In the genomic region with DNA sequence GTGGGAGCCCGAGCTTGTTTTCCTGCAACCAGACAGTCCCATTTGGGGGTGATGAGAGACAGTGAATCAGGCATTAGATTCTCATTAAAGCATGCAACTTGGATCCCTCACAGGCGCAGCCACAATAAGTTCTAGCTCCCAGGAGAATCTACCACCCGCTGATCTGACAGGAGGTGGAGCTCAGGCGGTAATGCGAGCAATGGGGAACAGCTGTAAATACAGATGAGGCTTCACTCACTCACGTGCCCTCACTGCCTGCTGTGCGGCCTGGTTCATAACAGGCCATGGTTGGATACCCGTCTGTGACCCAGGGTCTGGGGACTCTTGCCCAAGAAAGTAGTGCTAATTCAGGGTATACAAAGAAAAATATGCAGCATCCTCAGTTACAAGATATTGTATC, we compare ENCODE assay signal across 22 cellular contexts.
DNase-seq lines count a peak whose midpoint lies in the region; FAIRE-seq and TF ChIP-seq lines count a peak whose summit lies in the region.
"Had no signal": no experiment of that assay in that cellular context is flagged by ENCODE, and none has a peak within 500 bp of the region (broad histone marks: within the 10 kb centered on the region; RNA-seq: fewer than 3 reads in every experiment).

No MANE protein-coding gene starts in this region.

- POLR2A ChIA-PET in A673 (lab: Charles Lee; ENCODE audit: low non-redundant PET): no interaction called here
- POLR2A ChIA-PET in H1 (lab: Charles Lee; ENCODE audit: partially characterized antibody): no interaction called here

- no peak for TF ChIP-seq RAD21 in H1 (IDR thresholded peaks at IDR 0.05 in 1 of 2, conservative IDR thresholded peaks at IDR 0.05 in 1 of 2; ENCODE audit: low read depth in 2 of 2, low read length in 2 of 2)

- H3K27ac ChIP-seq in A673 (ENCODE audit: low read depth, low read length, poor library complexity, severe bottlenecking): no peak overlapping the region
- no peak overlapping the region for H3K27ac ChIP-seq in H1 (ENCODE audit: low read depth, low read length)
- H3K27ac ChIP-seq in esophagus muscularis mucosa (replicated peaks in 1 of 4): no peak overlapping the region
- no peak overlapping the region for H3K27ac ChIP-seq in uterus
- H3K27ac ChIP-seq: BLaER1 treated with 17β-estradiol and CSF1 and Interleukin-3, amounts not matched to agents 10 nM and 100 nM; GM23248; RWPE1; SJSA1 had no signal

- no TSS peak for BruUV-seq in A673 (replicated peaks; lab: Mats Ljungman, UMichigan)

- H3K14ac ChIP-seq in H1 (ENCODE audit: insufficient read length): no peak overlapping the region

- H3K23me2 ChIP-seq in H1 (ENCODE audit: low read depth, low read length): no peaks in the 10 kb centered on the region

- WGBS in H1 (ENCODE audit: extremely low coverage in 1 of 2, insufficient coverage in 1 of 2, insufficient read length in 1 of 2, insufficient replicate concordance in 2 of 2, low coverage in 1 of 2, low lambda C conversion rate in 2 of 2, missing lambda C conversion rate in 1 of 2), 2 experiments: 76% methylated on average over 8 of the region's 8 CpGs; no CpG with 5 or more reads in 1 of the 2 experiments
- WGBS in esophagus muscularis mucosa: 91% methylated on average over 8 of the region's 8 CpGs

- no peaks in the 10 kb centered on the region for H4K20me1 ChIP-seq in H1 (replicated peaks in 1 of 2; ENCODE audit: control insufficient read depth in 1 of 2, insufficient read depth in 2 of 2, low read length in 2 of 2)
- H4K20me1 ChIP-seq: BLaER1 treated with 17β-estradiol and CSF1 and Interleukin-3, amounts not matched to agents 10 nM and 100 nM had no signal

- H3K4me1 ChIP-seq in A673 (ENCODE audit: insufficient read depth, low read length, poor library complexity, severe bottlenecking) (no peaks in the 10 kb centered on the region), H1 (replicated peaks in 1 of 4; ENCODE audit: control insufficient read depth in 3 of 4, insufficient read depth in 4 of 4, low read length in 3 of 4) (peaks cover 0 to 7% (median 3%) of the 10 kb centered on the region in 4 experiments; a peak in 2 of 7 replicates), esophagus muscularis mucosa (no peaks in the 10 kb centered on the region), uterus (no peaks in the 10 kb centered on the region)
- H3K4me1 ChIP-seq: BLaER1 treated with 17β-estradiol and CSF1 and Interleukin-3, amounts not matched to agents 10 nM and 100 nM; SJSA1 had no signal

- no peak overlapping the region for H3K9ac ChIP-seq in H1 (replicated peaks in 1 of 4; ENCODE audit: extremely low read depth in 1 of 4, low read depth in 3 of 4, low read length in 3 of 4)
- H3K9ac ChIP-seq: BLaER1 treated with 17β-estradiol and CSF1 and Interleukin-3, amounts not matched to agents 10 nM and 100 nM; GM23248 had no signal

- H2AFZ ChIP-seq in H1 (ENCODE audit: low read length): no peak overlapping the region
- H2AFZ ChIP-seq: GM23248 had no signal

- DNase-seq in A673 (ENCODE audit: low spot score) (peak; percentile 35), NCI-H2171 (lab: John Stamatoyannopoulos, UW) (peak; percentile 82), H1 (ENCODE audit: low read depth in 1 of 2, low spot score in 2 of 2) (no peak), myocyte (ENCODE audit: low read depth) (peak; percentile 67), DMS79 treated with DMSO at 0.1 percent for 48 hours (lab: John Stamatoyannopoulos, UW) (no peak), frontal cortex (ENCODE audit: low spot score in 2 of 2) (no peak), esophagus muscularis mucosa (ENCODE audit: extremely low spot score) (no peak), uterus (no peak)
- DNase-seq: CD8-positive, alpha-beta memory T cell; DND-41; GDM1; GM23248; KBM-7; NCI-H1436; NCI-H2029 treated with DMSO at 0.1 percent for 48 hours; NCI-H226; NCI-H526 had no signal

- H3K9me3 ChIP-seq in A673 (ENCODE audit: low read depth, low read length, poor library complexity, severe bottlenecking) (no peaks in the 10 kb centered on the region), H1 (ENCODE audit: insufficient read depth in 2 of 2, low read depth in 1 of 2, low read length in 1 of 2) (no peaks in the 10 kb centered on the region), esophagus muscularis mucosa (no peaks in the 10 kb centered on the region), uterus (no peaks in the 10 kb centered on the region)
- H3K9me3 ChIP-seq: SJSA1 had no signal

- H2AK5ac ChIP-seq in H1 (ENCODE audit: low read depth, low read length): no peak overlapping the region

- CTCF ChIA-PET in A673 (lab: Charles Lee) (no interaction called here), H1 (lab: Charles Lee; ENCODE audit: partially characterized antibody) (no interaction called here)

- H3K36me3 ChIP-seq in A673 (ENCODE audit: insufficient read depth, low read length, poor library complexity, severe bottlenecking) (no peaks in the 10 kb centered on the region), H1 (ENCODE audit: control insufficient read depth in 2 of 4, insufficient read depth in 4 of 4, low read length in 3 of 4) (no peaks in the 10 kb centered on the region), esophagus muscularis mucosa (no peaks in the 10 kb centered on the region), uterus (no peaks in the 10 kb centered on the region)
- H3K36me3 ChIP-seq: BLaER1 treated with 17β-estradiol and CSF1 and Interleukin-3, amounts not matched to agents 10 nM and 100 nM; SJSA1 had no signal

- no peak for TF ChIP-seq EP300 in H1 (IDR thresholded peaks at IDR 0.05; ENCODE audit: borderline replicate concordance in 1 of 2, low read depth in 2 of 2, low read length in 2 of 2)
- TF ChIP-seq EP300 in esophagus muscularis mucosa (IDR thresholded peaks at IDR 0.05): no peak

- H4K5ac ChIP-seq in H1 (ENCODE audit: insufficient read length, low read depth, low read length): no peak overlapping the region

- H3K56ac ChIP-seq in H1 (replicated peaks; ENCODE audit: insufficient read length, low read depth, low read length): no peak overlapping the region

- H3K4me2 ChIP-seq in H1 (ENCODE audit: insufficient read depth in 1 of 2, low read depth in 2 of 2, low read length in 2 of 2): no peak overlapping the region
- H3K4me2 ChIP-seq: BLaER1 treated with 17β-estradiol and CSF1 and Interleukin-3, amounts not matched to agents 10 nM and 100 nM had no signal

- FAIRE-seq in H1 (lab: Jason Lieb, UNC) (no peak), frontal cortex (lab: Jason Lieb, UNC) (no peak)
- FAIRE-seq: GM12891, GM18507 had no signal

- intact Hi-C loops in A673 (cut with micrococcal nuclease; ENCODE audit: unreplicated experiment) (no loop called here), esophagus muscularis mucosa (cut with DNase I) (no loop called here), uterus (cut with DNase I; ENCODE audit: low total_unique reads) (no loop called here)

- no peaks in the 10 kb centered on the region for H3K79me1 ChIP-seq in H1 (ENCODE audit: low read depth, low read length)

- H2BK5ac ChIP-seq in H1 (ENCODE audit: low read depth, low read length): no peak overlapping the region

- no peak overlapping the region for H4K91ac ChIP-seq in H1 (replicated peaks; ENCODE audit: insufficient read length, low read length)

- H3K4me3 ChIP-seq in A673 (ENCODE audit: low read depth, low read length, poor library complexity, severe bottlenecking) (no peak overlapping the region), H1 (ENCODE audit: extremely low read depth in 1 of 4, insufficient read depth in 2 of 4, low read depth in 3 of 4, low read length in 4 of 4) (no peak overlapping the region), esophagus muscularis mucosa (no peak overlapping the region), uterus (no peak overlapping the region)
- H3K4me3 ChIP-seq: BLaER1 treated with 17β-estradiol and CSF1 and Interleukin-3, amounts not matched to agents 10 nM and 100 nM; GM23248; SJSA1 had no signal

- H2BK20ac ChIP-seq in H1 (ENCODE audit: low read length): no peak overlapping the region

- H3K23ac ChIP-seq in H1 (ENCODE audit: insufficient read length): no peak overlapping the region

- H2BK120ac ChIP-seq in H1 (replicated peaks; ENCODE audit: low read depth, low read length): no peak overlapping the region

- H2BK12ac ChIP-seq in H1 (ENCODE audit: low read depth, low read length): no peak overlapping the region

- H3K27me3 ChIP-seq in A673 (replicated peaks; ENCODE audit: insufficient read depth, low read depth, low read length, poor library complexity) (no peaks in the 10 kb centered on the region), H1 (replicated peaks in 1 of 4; ENCODE audit: control insufficient read depth in 3 of 4, extremely low read depth in 1 of 4, insufficient read depth in 3 of 4, low read length in 3 of 4) (peaks cover 0 to 1% (median 0%) of the 10 kb centered on the region in 4 experiments; a peak in 1 of 7 replicates), esophagus muscularis mucosa (no peaks in the 10 kb centered on the region), uterus (no peaks in the 10 kb centered on the region)
- H3K27me3 ChIP-seq: BLaER1 treated with 17β-estradiol and CSF1 and Interleukin-3, amounts not matched to agents 10 nM and 100 nM; SJSA1 had no signal

- no peak overlapping the region for H3K18ac ChIP-seq in H1 (ENCODE audit: extremely low read depth, low read length)

- TF ChIP-seq CTCF in A673 (conservative IDR thresholded peaks at IDR 0.05; ENCODE audit: low read depth, low read length): no peak
- no peak for TF ChIP-seq CTCF in H1 (IDR thresholded peaks at IDR 0.05; ENCODE audit: control extremely low read depth in 1 of 3, insufficient read depth in 1 of 3, low read depth in 1 of 3, low read length in 3 of 3)
- TF ChIP-seq CTCF in esophagus muscularis mucosa (IDR thresholded peaks at IDR 0.05): no peak
- no peak for TF ChIP-seq CTCF in uterus (IDR thresholded peaks at IDR 0.05)

- H3K79me2 ChIP-seq in H1 (ENCODE audit: control insufficient read depth in 1 of 2, insufficient read depth in 2 of 2, low read length in 2 of 2): no peaks in the 10 kb centered on the region

- H2BK15ac ChIP-seq in H1 (ENCODE audit: low read length): no peak overlapping the region

- H3K4ac ChIP-seq in H1 (replicated peaks; ENCODE audit: insufficient read length, low read depth, low read length): no peak overlapping the region

- no peak overlapping the region for H4K8ac ChIP-seq in H1 (ENCODE audit: extremely low read depth, insufficient read depth, low read length)

- no peak for TF ChIP-seq POLR2A in H1 (IDR thresholded peaks at IDR 0.05; ENCODE audit: control extremely low read depth in 1 of 2, low read depth in 2 of 2, low read length in 2 of 2)
- TF ChIP-seq POLR2A in esophagus muscularis mucosa (IDR thresholded peaks at IDR 0.05; ENCODE audit: low read depth): no peak
- no peak for TF ChIP-seq POLR2A in uterus (IDR thresholded peaks at IDR 0.05)

TF ChIP-seq in H1, 55 proteins besides CTCF, POLR2A, EP300 and RAD21:
- TF ChIP-seq, protein P1, sequence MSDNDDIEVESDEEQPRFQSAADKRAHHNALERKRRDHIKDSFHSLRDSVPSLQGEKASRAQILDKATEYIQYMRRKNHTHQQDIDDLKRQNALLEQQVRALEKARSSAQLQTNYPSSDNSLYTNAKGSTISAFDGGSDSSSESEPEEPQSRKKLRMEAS (IDR thresholded peaks at IDR 0.05): 0 out of 2 replicates have a peak, but pooled peaks have one; percentile 25
- no peak for TF ChIP-seq FOSL1 (IDR thresholded peaks at IDR 0.05; ENCODE audit: insufficient read depth, low read depth, low read length)
- 0 out of 4 replicates have a peak, but pooled peaks have one; percentile 45 to 55 for TF ChIP-seq SIN3A (conservative IDR thresholded peaks at IDR 0.05 in 1 of 2, IDR thresholded peaks at IDR 0.05 in 1 of 2; ENCODE audit: low read depth in 1 of 2, low read length in 2 of 2)

Comparison
In these comparisons a context has a peak if more than half of its experiments do, and no peak if none do; other contexts are left out.
1. DNase-seq: peak in A673 (single experiment), NCI-H2171 (single experiment) and myocyte (single experiment); none in H1 (0 of 2), DMS79 treated with DMSO at 0.1 percent for 48 hours (single experiment), frontal cortex (0 of 2), esophagus muscularis mucosa (single experiment) and uterus (0 of 2).